Comparison of ENCODE assay signal across 1 cellular context in the genomic region with DNA sequence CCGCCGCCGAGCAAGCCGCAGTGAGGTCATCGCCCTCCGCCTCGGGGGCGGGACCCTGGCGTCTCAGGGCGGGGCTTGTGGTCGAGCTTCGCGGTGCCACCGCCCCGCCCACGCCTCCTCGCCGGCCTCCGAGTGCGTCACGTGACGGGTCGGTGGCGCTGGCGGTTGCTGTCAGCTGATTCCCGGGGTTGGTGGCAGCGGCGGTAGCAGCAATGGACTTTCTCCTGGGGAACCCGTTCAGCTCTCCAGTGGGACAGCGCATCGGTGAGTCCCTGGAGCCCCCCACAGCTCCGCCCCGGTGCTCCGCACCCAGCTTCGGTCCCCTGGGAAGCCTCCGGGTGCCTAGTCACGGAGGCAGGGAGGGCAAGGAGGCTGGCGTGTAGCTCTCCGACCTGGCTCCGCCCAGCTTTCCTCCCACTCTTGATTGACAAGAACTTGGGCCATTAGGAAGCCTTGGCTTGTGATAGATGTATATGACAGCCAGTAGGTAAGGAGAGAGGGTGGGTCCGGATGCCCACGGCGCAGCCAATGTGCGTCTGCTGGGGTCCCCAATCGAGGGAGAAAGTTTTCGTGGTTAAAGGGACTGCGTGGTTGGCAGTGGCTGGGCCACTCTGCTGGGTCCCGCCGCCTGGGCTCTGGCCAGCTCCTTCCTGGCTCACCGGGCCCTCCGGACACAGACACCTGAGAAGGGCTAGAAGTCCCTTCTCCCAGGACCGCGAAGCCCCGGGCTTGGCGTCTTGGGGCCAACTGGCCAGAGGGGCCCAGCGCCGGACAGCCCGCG.
TF ChIP-seq lines count a peak whose summit lies in the region.

Gene TOM1, plus strand, starts transcription at position 178 of the 781 bp plus-strand sequence. Its CDS starts 35 bp downstream, at position 213.

TF ChIP-seq in K562, 482 proteins besides CTCF, POLR2A, EP300 and RAD21 (continued from another document and continues in another):
- TF ChIP-seq, protein P1, sequence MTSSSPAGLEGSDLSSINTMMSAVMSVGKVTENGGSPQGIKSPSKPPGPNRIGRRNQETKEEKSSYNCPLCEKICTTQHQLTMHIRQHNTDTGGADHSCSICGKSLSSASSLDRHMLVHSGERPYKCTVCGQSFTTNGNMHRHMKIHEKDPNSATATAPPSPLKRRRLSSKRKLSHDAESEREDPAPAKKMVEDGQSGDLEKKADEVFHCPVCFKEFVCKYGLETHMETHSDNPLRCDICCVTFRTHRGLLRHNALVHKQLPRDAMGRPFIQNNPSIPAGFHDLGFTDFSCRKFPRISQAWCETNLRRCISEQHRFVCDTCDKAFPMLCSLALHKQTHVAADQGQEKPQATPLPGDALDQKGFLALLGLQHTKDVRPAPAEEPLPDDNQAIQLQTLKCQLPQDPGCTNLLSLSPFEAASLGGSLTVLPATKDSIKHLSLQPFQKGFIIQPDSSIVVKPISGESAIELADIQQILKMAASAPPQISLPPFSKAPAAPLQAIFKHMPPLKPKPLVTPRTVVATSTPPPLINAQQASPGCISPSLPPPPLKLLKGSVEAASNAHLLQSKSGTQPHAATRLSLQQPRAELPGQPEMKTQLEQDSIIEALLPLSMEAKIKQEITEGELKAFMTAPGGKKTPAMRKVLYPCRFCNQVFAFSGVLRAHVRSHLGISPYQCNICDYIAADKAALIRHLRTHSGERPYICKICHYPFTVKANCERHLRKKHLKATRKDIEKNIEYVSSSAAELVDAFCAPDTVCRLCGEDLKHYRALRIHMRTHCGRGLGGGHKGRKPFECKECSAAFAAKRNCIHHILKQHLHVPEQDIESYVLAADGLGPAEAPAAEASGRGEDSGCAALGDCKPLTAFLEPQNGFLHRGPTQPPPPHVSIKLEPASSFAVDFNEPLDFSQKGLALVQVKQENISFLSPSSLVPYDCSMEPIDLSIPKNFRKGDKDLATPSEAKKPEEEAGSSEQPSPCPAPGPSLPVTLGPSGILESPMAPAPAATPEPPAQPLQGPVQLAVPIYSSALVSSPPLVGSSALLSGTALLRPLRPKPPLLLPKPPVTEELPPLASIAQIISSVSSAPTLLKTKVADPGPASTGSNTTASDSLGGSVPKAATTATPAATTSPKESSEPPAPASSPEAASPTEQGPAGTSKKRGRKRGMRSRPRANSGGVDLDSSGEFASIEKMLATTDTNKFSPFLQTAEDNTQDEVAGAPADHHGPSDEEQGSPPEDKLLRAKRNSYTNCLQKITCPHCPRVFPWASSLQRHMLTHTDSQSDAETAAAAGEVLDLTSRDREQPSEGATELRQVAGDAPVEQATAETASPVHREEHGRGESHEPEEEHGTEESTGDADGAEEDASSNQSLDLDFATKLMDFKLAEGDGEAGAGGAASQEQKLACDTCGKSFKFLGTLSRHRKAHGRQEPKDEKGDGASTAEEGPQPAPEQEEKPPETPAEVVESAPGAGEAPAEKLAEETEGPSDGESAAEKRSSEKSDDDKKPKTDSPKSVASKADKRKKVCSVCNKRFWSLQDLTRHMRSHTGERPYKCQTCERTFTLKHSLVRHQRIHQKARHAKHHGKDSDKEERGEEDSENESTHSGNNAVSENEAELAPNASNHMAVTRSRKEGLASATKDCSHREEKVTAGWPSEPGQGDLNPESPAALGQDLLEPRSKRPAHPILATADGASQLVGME (CRISPR knock-in tag; IDR thresholded peaks at IDR 0.05) = no peak
- TF ChIP-seq EZH2 (IDR thresholded peaks at IDR 0.05; ENCODE audit: borderline replicate concordance, low read depth, low read length) (no peak), ZBED1 (IDR thresholded peaks at IDR 0.05) (no peak), ZNF77 (CRISPR knock-in tag; IDR thresholded peaks at IDR 0.05) (no peak), CCNT2 (IDR thresholded peaks at IDR 0.05; ENCODE audit: borderline replicate concordance, extremely low read depth, insufficient read length, low read depth, low read length) (peak; percentile 86), SMAD4 (CRISPR knock-in tag; conservative IDR thresholded peaks at IDR 0.05) (peak; percentile 59), RBBP5 (IDR thresholded peaks at IDR 0.05; ENCODE audit: borderline replicate concordance, insufficient read depth, low read length, poor library complexity, severe bottlenecking) (peak; percentile 54), ZNF121 (CRISPR knock-in tag; conservative IDR thresholded peaks at IDR 0.05) (no peak), CHD1 (IDR thresholded peaks at IDR 0.05; ENCODE audit: low read length) (no peak), ATF1 (CRISPR knock-in tag; IDR thresholded peaks at IDR 0.05) (no peak), ATF1 (tag; IDR thresholded peaks at IDR 0.05) (peak; percentile 89), ZNF398 (CRISPR knock-in tag; IDR thresholded peaks at IDR 0.05) (no peak), ETV1 (tag; conservative IDR thresholded peaks at IDR 0.05; ENCODE audit: low read depth) (peak; percentile 78; the same call in 1 of the 2 replicates), POLR2AphosphoS2 (IDR thresholded peaks at IDR 0.05; ENCODE audit: low read length) (peak; percentile 88; the same call in 1 of the 2 replicates), RERE (CRISPR knock-in tag; IDR thresholded peaks at IDR 0.05; ENCODE audit: borderline replicate concordance) (no peak), NFIC (IDR thresholded peaks at IDR 0.05) (no peak), HNRNPLL (IDR thresholded peaks at IDR 0.05; ENCODE audit: low read depth, low read length, poor library complexity, severe bottlenecking) (no peak), NR2C2 (CRISPR knock-in tag; IDR thresholded peaks at IDR 0.05) (no peak), NR2C2 (tag; IDR thresholded peaks at IDR 0.05) (0 out of 2 replicates have a peak, but pooled peaks have one; percentile 36), HCFC1 (IDR thresholded peaks at IDR 0.05; ENCODE audit: low read depth, low read length) (no peak; the same call in 1 of the 2 replicates), RB1 (IDR thresholded peaks at IDR 0.05; ENCODE audit: low read depth) (peak; percentile 28; the same call in 1 of the 2 replicates), ZBTB5 (IDR thresholded peaks at IDR 0.05) (no peak), CREM (IDR thresholded peaks at IDR 0.05; ENCODE audit: low read depth) (peak; percentile 85), CREBBP (IDR thresholded peaks at IDR 0.05; ENCODE audit: low read depth, low read length) (no peak), MBD2 (IDR thresholded peaks at IDR 0.05; ENCODE audit: borderline replicate concordance, low read depth) (peak; percentile 98), ZNF134 (CRISPR knock-in tag; conservative IDR thresholded peaks at IDR 0.05) (no peak), TCF7L2 (IDR thresholded peaks at IDR 0.05; ENCODE audit: low read depth, low read length) (no peak)
- TF ChIP-seq, protein P2, sequence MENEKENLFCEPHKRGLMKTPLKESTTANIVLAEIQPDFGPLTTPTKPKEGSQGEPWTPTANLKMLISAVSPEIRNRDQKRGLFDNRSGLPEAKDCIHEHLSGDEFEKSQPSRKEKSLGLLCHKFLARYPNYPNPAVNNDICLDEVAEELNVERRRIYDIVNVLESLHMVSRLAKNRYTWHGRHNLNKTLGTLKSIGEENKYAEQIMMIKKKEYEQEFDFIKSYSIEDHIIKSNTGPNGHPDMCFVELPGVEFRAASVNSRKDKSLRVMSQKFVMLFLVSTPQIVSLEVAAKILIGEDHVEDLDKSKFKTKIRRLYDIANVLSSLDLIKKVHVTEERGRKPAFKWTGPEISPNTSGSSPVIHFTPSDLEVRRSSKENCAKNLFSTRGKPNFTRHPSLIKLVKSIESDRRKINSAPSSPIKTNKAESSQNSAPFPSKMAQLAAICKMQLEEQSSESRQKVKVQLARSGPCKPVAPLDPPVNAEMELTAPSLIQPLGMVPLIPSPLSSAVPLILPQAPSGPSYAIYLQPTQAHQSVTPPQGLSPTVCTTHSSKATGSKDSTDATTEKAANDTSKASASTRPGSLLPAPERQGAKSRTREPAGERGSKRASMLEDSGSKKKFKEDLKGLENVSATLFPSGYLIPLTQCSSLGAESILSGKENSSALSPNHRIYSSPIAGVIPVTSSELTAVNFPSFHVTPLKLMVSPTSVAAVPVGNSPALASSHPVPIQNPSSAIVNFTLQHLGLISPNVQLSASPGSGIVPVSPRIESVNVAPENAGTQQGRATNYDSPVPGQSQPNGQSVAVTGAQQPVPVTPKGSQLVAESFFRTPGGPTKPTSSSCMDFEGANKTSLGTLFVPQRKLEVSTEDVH (IDR thresholded peaks at IDR 0.05; ENCODE audit: low read depth, partially characterized antibody) = peak; percentile 47
- TF ChIP-seq, protein P3, sequence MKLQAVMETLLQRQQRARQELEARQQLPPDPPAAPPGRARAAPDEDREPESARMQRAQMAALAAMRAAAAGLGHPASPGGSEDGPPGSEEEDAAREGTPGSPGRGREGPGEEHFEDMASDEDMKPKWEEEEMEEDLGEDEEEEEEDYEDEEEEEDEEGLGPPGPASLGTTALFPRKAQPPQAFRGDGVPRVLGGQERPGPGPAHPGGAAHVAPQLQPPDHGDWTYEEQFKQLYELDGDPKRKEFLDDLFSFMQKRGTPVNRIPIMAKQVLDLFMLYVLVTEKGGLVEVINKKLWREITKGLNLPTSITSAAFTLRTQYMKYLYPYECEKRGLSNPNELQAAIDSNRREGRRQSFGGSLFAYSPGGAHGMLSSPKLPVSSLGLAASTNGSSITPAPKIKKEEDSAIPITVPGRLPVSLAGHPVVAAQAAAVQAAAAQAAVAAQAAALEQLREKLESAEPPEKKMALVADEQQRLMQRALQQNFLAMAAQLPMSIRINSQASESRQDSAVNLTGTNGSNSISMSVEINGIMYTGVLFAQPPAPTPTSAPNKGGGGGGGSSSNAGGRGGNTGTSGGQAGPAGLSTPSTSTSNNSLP (IDR thresholded peaks at IDR 0.05; ENCODE audit: borderline replicate concordance, low read depth, low read length) = peak; percentile 90
- TF ChIP-seq, protein P4, sequence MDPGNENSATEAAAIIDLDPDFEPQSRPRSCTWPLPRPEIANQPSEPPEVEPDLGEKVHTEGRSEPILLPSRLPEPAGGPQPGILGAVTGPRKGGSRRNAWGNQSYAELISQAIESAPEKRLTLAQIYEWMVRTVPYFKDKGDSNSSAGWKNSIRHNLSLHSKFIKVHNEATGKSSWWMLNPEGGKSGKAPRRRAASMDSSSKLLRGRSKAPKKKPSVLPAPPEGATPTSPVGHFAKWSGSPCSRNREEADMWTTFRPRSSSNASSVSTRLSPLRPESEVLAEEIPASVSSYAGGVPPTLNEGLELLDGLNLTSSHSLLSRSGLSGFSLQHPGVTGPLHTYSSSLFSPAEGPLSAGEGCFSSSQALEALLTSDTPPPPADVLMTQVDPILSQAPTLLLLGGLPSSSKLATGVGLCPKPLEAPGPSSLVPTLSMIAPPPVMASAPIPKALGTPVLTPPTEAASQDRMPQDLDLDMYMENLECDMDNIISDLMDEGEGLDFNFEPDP (CRISPR knock-in tag; IDR thresholded peaks at IDR 0.05) = no peak
